Comparison of ENCODE assay signal across 8 cellular contexts in genomic region chr1:180633092-180634045, GRCh38. TPM values are rescaled to one million over a fixed set of nuclear protein-coding genes. Genes with fewer than 3 reads are reported as not detected.
DNase-seq lines count a peak whose midpoint lies in the region; ATAC-seq and TF ChIP-seq lines count a peak whose summit lies in the region.

No MANE protein-coding gene starts in this region.

- peaks cover 0 to 13% (median 11%) of the 10 kb centered on the region in 3 donors for H3K4me1 Mint-ChIP-seq in T-cell

- no peak for ATAC-seq in T-cell (replicated peaks in 1 of 4)

- CTCF ChIA-PET in T-cell (lab: Charles Lee) = interaction anchor here in 1 of 2 donors (0.6 kb wide), 2 partner anchors 11 to 99 kb away, joined by 3 read pairs; no protein-coding TSS in a partner anchor

- H2AFZ ChIP-seq in Karpas-422 (ENCODE audit: low read length) = no peak overlapping the region

- H3K27ac Mint-ChIP-seq in T-cell = no peak overlapping the region

- POLR2A ChIA-PET in T-cell (lab: Charles Lee) = interaction anchor here in 1 of 2 donors (0.6 kb wide), 1 partner anchor 13 kb away, joined by 3 read pairs; no protein-coding TSS in a partner anchor

- H4K20me1 ChIP-seq in Karpas-422 (ENCODE audit: insufficient read depth, low read depth, low read length) = peaks cover 11% of the 10 kb centered on the region; the same call in 1 of the 2 replicates

- H3K9me3 ChIP-seq in Karpas-422 (ENCODE audit: low read length) (no peaks in the 10 kb centered on the region), neutrophil (no peaks in the 10 kb centered on the region)

- H3K27me3 Mint-ChIP-seq in T-cell = no peaks in the 10 kb centered on the region

- H3K36me3 Mint-ChIP-seq in T-cell = peaks cover 4% of the 10 kb centered on the region

- H3K4me2 ChIP-seq in Karpas-422 (ENCODE audit: low read depth, low read length, poor library complexity, severe bottlenecking) = peak overlapping the region; percentile 95

- H3K4me1 ChIP-seq in Karpas-422 (ENCODE audit: low read length) = peaks cover 49% of the 10 kb centered on the region
- H3K4me1 ChIP-seq in neutrophil (ENCODE audit: control insufficient read depth in 1 of 2, insufficient read depth in 1 of 2, low read depth in 1 of 2, low read length in 1 of 2) = peaks cover 15 to 18% of the 10 kb centered on the region in 2 experiments

- TF ChIP-seq CTCF in cardiac fibroblast (IDR thresholded peaks at IDR 0.05; ENCODE audit: low read depth, low read length) = no peak
- no peak for TF ChIP-seq CTCF in neutrophil (IDR thresholded peaks at IDR 0.05)

- H3K79me2 ChIP-seq in Karpas-422 (ENCODE audit: low read length) = peaks cover 23% of the 10 kb centered on the region

- H3K36me3 ChIP-seq in Karpas-422 (ENCODE audit: insufficient read depth, low read length) (no peaks in the 10 kb centered on the region), neutrophil (no peaks in the 10 kb centered on the region)

- H3K4me3 Mint-ChIP-seq in T-cell = no peak overlapping the region

- no peak overlapping the region for H3K27ac ChIP-seq in Karpas-422 (ENCODE audit: low read length)
- H3K27ac ChIP-seq in neutrophil = no peak overlapping the region

- DNase-seq in DMS79 (lab: John Stamatoyannopoulos, UW) (peak; percentile 78), Karpas-422 (peak; percentile 53), cardiac fibroblast (ENCODE audit: low read depth in 2 of 2) (peak; percentile 53 to 59), T-cell (no peak), SHP77 (lab: John Stamatoyannopoulos, UW) (no peak), T-helper 1 cell (no peak)
- no peak for DNase-seq in stimulated activated CD4-positive, alpha-beta T cell treated with anti-CD3 and anti-CD28 coated beads, Interleukin-4, amount 100 ng/mL, for 1 hour

- peak overlapping the region; percentile 85 for H3K9ac ChIP-seq in Karpas-422 (ENCODE audit: low read length)

- H3K27me3 ChIP-seq in Karpas-422 (ENCODE audit: low read length) (no peaks in the 10 kb centered on the region), neutrophil (no peaks in the 10 kb centered on the region)

- no peaks in the 10 kb centered on the region for H3K9me3 Mint-ChIP-seq in T-cell

- H3K4me3 ChIP-seq in Karpas-422 (ENCODE audit: low read length) = peak overlapping the region; percentile 81
- H3K4me3 ChIP-seq in cardiac fibroblast (replicated peaks in 1 of 2; ENCODE audit: low read depth in 2 of 2, low read length in 2 of 2) = peak overlapping the region; percentile 97 to 98
- H3K4me3 ChIP-seq in neutrophil (ENCODE audit: low read depth in 1 of 2, low read length in 1 of 2) = peak overlapping the region; percentile 92 to 94

- no peaks in the 10 kb centered on the region for H3K9me2 ChIP-seq in Karpas-422 (replicated peaks; ENCODE audit: insufficient read depth, low read length)

RNA-seq across cellular contexts. Expression of gene XPR1, which starts 1.5 kb away (rescaled TPM):
- total RNA-seq in Karpas-422 (2014; rRNA removed; shearing (Covaris generic); ENCODE audit: low replicate concordance) = 18.2 and 38.3 TPM in 2 replicates
- 10 to 100 TPM; 13.0 to 16.2 (median 14.7) TPM for total RNA-seq in T-cell

Comparison
In these comparisons a context has a peak if more than half of its experiments do, and no peak if none do; other contexts are left out.
1. DNase-seq: peak in DMS79 (single experiment), Karpas-422 (single experiment) and cardiac fibroblast (2 of 2); none in T-cell (0 of 34), SHP77 (0 of 2), T-helper 1 cell (0 of 5) and stimulated activated CD4-positive, alpha-beta T cell treated with anti-CD3 and anti-CD28 coated beads, Interleukin-4, amount 100 ng/mL, for 1 hour (single experiment).
2. Peak in every context shown above with its lines, with median percentiles within 50 percentile points of each other: H3K4me3 ChIP-seq.